8 cellular contexts compared by ENCODE assay signal in the genomic region with DNA sequence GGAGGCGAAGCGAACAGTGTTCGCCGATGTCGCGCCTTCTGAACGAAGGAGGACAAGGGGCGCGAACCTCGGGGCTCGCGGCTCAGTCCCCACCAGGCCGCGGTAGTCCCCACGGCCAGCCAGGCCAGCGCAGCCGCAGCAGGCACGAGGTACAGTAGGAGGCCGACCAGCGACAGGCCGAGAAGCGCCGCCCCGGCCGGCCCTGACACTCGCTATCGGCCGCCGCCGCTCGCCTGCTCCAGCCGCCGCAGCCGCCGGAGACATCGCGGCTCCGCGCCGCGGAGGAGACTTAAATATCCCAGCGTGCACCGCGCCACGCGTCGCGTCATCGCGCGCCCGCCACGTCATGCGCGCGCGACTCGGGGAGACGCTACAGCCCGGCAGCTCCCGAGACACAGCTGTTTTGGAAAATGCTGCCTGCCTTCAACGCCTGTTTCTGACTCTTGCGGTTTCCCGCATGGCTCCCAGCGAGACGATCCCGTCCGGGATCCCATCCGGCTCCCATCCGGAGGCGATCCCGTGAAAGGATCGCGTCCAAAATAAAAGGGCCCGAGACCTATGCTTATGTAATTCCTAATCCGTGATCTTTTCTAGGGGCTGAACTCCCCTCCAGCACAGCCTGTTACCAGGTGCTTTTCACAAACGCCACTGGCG. TPM values are rescaled to one million over a fixed set of nuclear protein-coding genes. Genes with fewer than 3 reads are reported as not detected.
DNase-seq lines count a peak whose midpoint lies in the region; ATAC-seq, FAIRE-seq and TF ChIP-seq lines count a peak whose summit lies in the region.
"Not testable (repeated sequence)": the region's sequence is repeated elsewhere in the genome, so short reads cannot be mapped to it uniquely, and the experiment has no call there.

A gene (minus strand): TSS at position 291 of the 654 bp plus-strand sequence. CDS start 1,215 bp downstream, outside the sequence.

- H3K4me1 Mint-ChIP-seq in WTC11; brain; type B pancreatic cell (ENCODE audit: unreplicated experiment): not testable (repeated sequence)

- not testable (repeated sequence) for H3K36me3 ChIP-seq in right atrium auricular region, pancreas

- not testable (repeated sequence) for FAIRE-seq in pancreas (lab: Jason Lieb, UNC)

- peak within 1 kb of the TSS; percentile 80 to 84 for H3K27ac ChIP-seq in right atrium auricular region
- H3K27ac ChIP-seq in pancreas: peak within 1 kb of the TSS; percentile 81 to 88 (median 88)

- H3K4me3 ChIP-seq in LNCaP clone FGC (ENCODE audit: low read depth, low read length): peak within 1 kb of the TSS; percentile 60
- H3K4me3 ChIP-seq in right atrium auricular region: peak within 1 kb of the TSS; percentile 52 to 58
- peak within 1 kb of the TSS; percentile 23 to 52 (median 38) for H3K4me3 ChIP-seq in pancreas

- H3K27ac Mint-ChIP-seq in WTC11 (peak within 1 kb of the TSS; percentile 97), brain (peak within 1 kb of the TSS; percentile 91 to 98 (median 96)), type B pancreatic cell (peak within 1 kb of the TSS; percentile 92)

- H3K27me3 ChIP-seq in right atrium auricular region, pancreas: not testable (repeated sequence)

- not testable (repeated sequence) for H3K4me1 ChIP-seq in right atrium auricular region, pancreas

- H3K36me3 Mint-ChIP-seq in WTC11 (peaks cover 17% of the 10 kb centered on the region), brain (peaks cover 12% of the 10 kb centered on the region)
- H3K36me3 Mint-ChIP-seq in type B pancreatic cell: not testable (repeated sequence)

- peak; percentile 57 for TF ChIP-seq POLR2A in GM18505 (IDR thresholded peaks at IDR 0.05; ENCODE audit: borderline replicate concordance, extremely low read depth, insufficient read depth, insufficient read length)

- not testable (repeated sequence) for H3K27me3 Mint-ChIP-seq in WTC11 (ENCODE audit: low read depth); brain; type B pancreatic cell

- DNase-seq in LNCaP clone FGC (ENCODE audit: low read depth); right atrium auricular region (ENCODE audit: low spot score); type B pancreatic cell (ENCODE audit: extremely low spot score, unreplicated experiment): not testable (repeated sequence)
- DNase-seq in WTC11 (ENCODE audit: low spot score) (peak; percentile 28), pancreas (peak; percentile 18 to 63 (median 41))

- intact Hi-C loops in pancreas (cut with DNase I): not testable (repeated sequence)

- 0% methylated on average over 8 to 44 of the region's 78 CpGs for WGBS in pancreas, 2 donors

- peak; percentile 88 for ATAC-seq in GM18505 (IDR thresholded peaks at IDR 0.05; ENCODE audit: unreplicated experiment)
- ATAC-seq in HG02588 (IDR thresholded peaks at IDR 0.05; ENCODE audit: unreplicated experiment): peak; percentile 80
- peak; percentile 78 for ATAC-seq in WTC11
- peak; percentile 96 to 98 (median 97) for ATAC-seq in pancreas

- H3K4me3 Mint-ChIP-seq in WTC11 (peak within 1 kb of the TSS; percentile 88), brain (peak within 1 kb of the TSS; percentile 91 to 96 (median 94)), type B pancreatic cell (peak within 1 kb of the TSS; percentile 94)

- POLR2A ChIA-PET in WTC11 (lab: Charles Lee): not testable (repeated sequence)

- not testable (repeated sequence) for H3K9me3 ChIP-seq in right atrium auricular region, pancreas

- CTCF ChIA-PET in WTC11 (lab: Charles Lee): not testable (repeated sequence)

- not testable (repeated sequence) for TF ChIP-seq CTCF in LNCaP clone FGC (IDR thresholded peaks at IDR 0.05; ENCODE audit: control insufficient read depth, extremely low read depth, insufficient read depth); WTC11 (IDR thresholded peaks at IDR 0.05); brain (conservative IDR thresholded peaks at IDR 0.05); right atrium auricular region (IDR thresholded peaks at IDR 0.05); pancreas (IDR thresholded peaks at IDR 0.05); type B pancreatic cell (conservative IDR thresholded peaks at IDR 0.05)

- H3K9me3 Mint-ChIP-seq in WTC11, brain, type B pancreatic cell: not testable (repeated sequence)

TF ChIP-seq in WTC11, 78 proteins besides CTCF, POLR2A, EP300 and RAD21:
- TF ChIP-seq CREM (CRISPR knock-in tag; IDR thresholded peaks at IDR 0.05) (0 out of 2 replicates have a peak, but pooled peaks have one; percentile 56), NFATC4 (CRISPR knock-in tag; IDR thresholded peaks at IDR 0.05) (peak; percentile 42; the same call in 1 of the 2 replicates), FOXP1 (CRISPR knock-in tag; IDR thresholded peaks at IDR 0.05; ENCODE audit: borderline replicate concordance) (0 out of 2 replicates have a peak, but pooled peaks have one; percentile 22), FOXK1 (CRISPR knock-in tag; IDR thresholded peaks at IDR 0.05) (0 out of 2 replicates have a peak, but pooled peaks have one; percentile 21), ZNF416 (CRISPR knock-in tag; IDR thresholded peaks at IDR 0.05) (peak; percentile 85; the same call in 1 of the 2 replicates)
- TF ChIP-seq, protein P1, sequence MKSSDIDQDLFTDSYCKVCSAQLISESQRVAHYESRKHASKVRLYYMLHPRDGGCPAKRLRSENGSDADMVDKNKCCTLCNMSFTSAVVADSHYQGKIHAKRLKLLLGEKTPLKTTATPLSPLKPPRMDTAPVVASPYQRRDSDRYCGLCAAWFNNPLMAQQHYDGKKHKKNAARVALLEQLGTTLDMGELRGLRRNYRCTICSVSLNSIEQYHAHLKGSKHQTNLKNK (CRISPR knock-in tag; IDR thresholded peaks at IDR 0.05): peak; percentile 68; the same call in 1 of the 2 replicates

RNA-seq across cellular contexts. Expression of the gene that starts here (rescaled TPM):
- total RNA-seq in WTC11 (2021) (13.1 to 15.1 TPM (median 13.2 TPM) in 3 replicates), right atrium auricular region (10 to 100 TPM in 1 of 2 donors, 1 to 10 TPM in 1; 2.2 to 10.1 TPM), pancreas (10 to 100 TPM in 3 of 6 donors, 1 to 10 TPM in 3; 2.9 to 14.0 (median 8.4) TPM), type B pancreatic cell (ENCODE audit: low replicate concordance) (8.9 and 10.5 TPM in 2 replicates)
- polyA plus RNA-seq in brain (ENCODE audit: insufficient read depth, low read depth, low replicate concordance) (57.2 TPM), pancreas (10 to 100 TPM in 1 of 2 donors, 1 to 10 TPM in 1; 7.3 to 12.2 TPM)
